Comparison of ENCODE assay signal across 31 cellular contexts in the genomic region with DNA sequence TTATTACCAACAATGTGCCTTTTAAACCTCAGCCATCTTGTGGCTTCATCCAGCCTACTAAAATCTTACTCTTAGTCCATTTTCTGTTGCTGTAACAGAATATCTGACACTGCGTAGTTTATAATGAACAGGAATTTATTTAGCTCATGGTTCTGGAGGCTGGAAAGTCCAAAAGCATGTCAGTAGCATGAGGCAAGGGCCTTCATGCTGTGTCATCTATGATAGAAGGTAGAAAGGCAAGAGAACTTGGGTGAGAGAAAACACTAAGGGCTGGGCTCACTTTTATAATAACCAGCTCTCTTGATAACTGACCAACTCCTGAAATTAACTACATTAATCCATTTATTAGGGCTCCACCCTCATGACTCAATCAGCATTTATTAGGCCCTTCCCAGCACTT. TPM values are rescaled to one million over a fixed set of nuclear protein-coding genes. Genes with fewer than 3 reads are reported as not detected.
"Had no signal": no experiment of that assay in that cellular context is flagged by ENCODE, and none has a peak within 500 bp of the region (broad histone marks: within the 10 kb centered on the region; RNA-seq: fewer than 3 reads in every experiment).

No MANE protein-coding gene starts in this region.

- ATAC-seq: activated CD4-positive, alpha-beta T cell treated with anti-CD3 and anti-CD28 coated beads for 36 hours; activated T-cell treated with anti-CD3 and anti-CD28 coated beads, Interleukin-2, amount 50 U/mL, for 4 hours; foreskin keratinocyte; T-helper 17 cell had no signal

- H3K4me2 ChIP-seq: hepatocyte, smooth muscle cell had no signal

- H3K27me3 Mint-ChIP-seq: activated B cell treated with CpG ODN at 0.5 μM for 24 hours; activated CD4-positive, alpha-beta T cell treated with anti-CD3 and anti-CD28 coated beads for 36 hours; activated naive CD8-positive, alpha-beta T cell; memory B cell; T-helper 17 cell had no signal

- H3K27ac Mint-ChIP-seq: activated CD4-positive, alpha-beta T cell treated with anti-CD3 and anti-CD28 coated beads for 36 hours; activated T-helper 2 cell treated with anti-CD3 and anti-CD28 coated beads, Interferon-gamma antibody, Interleukin-2, Interleukin-4, amounts not matched to agents 10 μg/mL and 5 μg/mL and 100 μg/mL, durations not matched to agents 14 hours and 24 hours and 36 hours; nephron progenitor cell; T-helper 17 cell had no signal

- H2AFZ ChIP-seq: hepatocyte had no signal

- H3K27me3 ChIP-seq: foreskin keratinocyte, hepatocyte had no signal

- DNase-seq: activated B cell treated with CpG ODN at 0.5 μM for 24 hours; activated CD4-positive, alpha-beta T cell treated with anti-CD3 and anti-CD28 coated beads for 36 hours; activated CD4-positive, alpha-beta T cell treated with anti-CD3 and anti-CD28 coated beads, Interleukin-2, amount 50 U/mL, for 4 hours; activated CD8-positive, alpha-beta memory T cell treated with anti-CD3 and anti-CD28 coated beads for 24 hours; activated CD8-positive, alpha-beta memory T cell treated with anti-CD3 and anti-CD28 coated beads, Interleukin-2, amount 50 U/mL, for 48 hours; activated naive CD4-positive, alpha-beta T cell; activated T-cell treated with anti-CD3 and anti-CD28 coated beads, Interleukin-2, amount 50 U/mL, for 4 hours; amniotic stem cell; cerebellar nuclear complex; cortex of kidney; erythroblast; foreskin keratinocyte; glutamatergic neuron; kidney glomerular epithelial cell; nephron progenitor cell; occipital lobe; stimulated activated CD4-positive, alpha-beta T cell treated with anti-CD3 and anti-CD28 coated beads, Interleukin-2, amount 100 ng/mL, for 48 hours; stimulated activated CD8-positive, alpha-beta memory T cell treated with anti-CD3 and anti-CD28 coated beads, Interleukin-4, amount 100 ng/mL, for 48 hours; stimulated activated naive CD4-positive, alpha-beta T cell; T-helper 17 cell had no signal

- H3K4me1 Mint-ChIP-seq: nephron progenitor cell had no signal

- H3K27ac ChIP-seq: foreskin keratinocyte, hepatocyte had no signal

- H3K4me3 ChIP-seq: hepatocyte, smooth muscle cell had no signal

- H3K4me3 Mint-ChIP-seq: activated B cell treated with CpG ODN at 0.5 μM for 24 hours; activated CD4-positive, alpha-beta T cell treated with anti-CD3 and anti-CD28 coated beads for 36 hours; activated naive CD8-positive, alpha-beta T cell; activated T-cell treated with anti-CD3 and anti-CD28 coated beads, Interleukin-2, amount 50 U/mL, for 4 hours; memory B cell; nephron progenitor cell; T-helper 17 cell had no signal

RNA-seq across cellular contexts. Expression of gene PTH, which starts 46.3 kb away (rescaled TPM):
- total RNA-seq: activated B cell treated with CpG ODN at 0.5 μM for 24 hours; activated CD4-positive, alpha-beta T cell treated with anti-CD3 and anti-CD28 coated beads for 36 hours; activated T-cell treated with anti-CD3 and anti-CD28 coated beads, Interleukin-2, amount 50 U/mL, for 4 hours; activated T-helper 2 cell treated with anti-CD3 and anti-CD28 coated beads, Interferon-gamma antibody, Interleukin-2, Interleukin-4, amounts not matched to agents 10 μg/mL and 5 μg/mL and 100 μg/mL, durations not matched to agents 14 hours and 24 hours and 36 hours; foreskin keratinocyte; liver; mononuclear cell; myocyte; occipital lobe; sciatic nerve; smooth muscle cell; subcutaneous adipose tissue; T-helper 17 cell; ureter had no signal
- polyA plus RNA-seq: foreskin keratinocyte, hepatocyte, liver, smooth muscle cell had no signal
